Comparison of ENCODE assay signal across 8 cellular contexts in the genomic region with DNA sequence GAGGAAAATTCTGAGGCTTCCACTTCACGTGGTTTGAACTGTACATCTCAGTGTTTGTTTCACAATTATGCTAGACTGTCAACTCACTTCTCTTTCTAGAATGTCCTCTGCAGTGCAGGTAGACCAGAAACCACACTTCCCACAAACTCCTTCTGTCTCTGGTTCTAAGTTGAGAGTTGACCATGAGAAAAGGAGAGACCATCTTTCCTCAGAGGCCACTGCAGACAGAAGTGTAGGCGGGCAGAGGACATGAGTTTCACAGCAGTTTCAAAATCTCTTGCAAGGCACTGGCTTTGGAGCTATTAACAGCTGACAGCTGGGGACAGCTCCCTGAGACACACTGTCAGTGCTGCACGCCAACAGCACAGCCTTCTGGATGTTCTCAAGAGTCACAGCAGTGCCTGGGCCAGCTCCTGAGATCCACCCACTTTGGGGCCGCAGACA. TPM values are rescaled to one million over a fixed set of nuclear protein-coding genes. Genes with fewer than 3 reads are reported as not detected.
DNase-seq lines count a peak whose midpoint lies in the region; ATAC-seq and TF ChIP-seq lines count a peak whose summit lies in the region.

No MANE protein-coding gene starts in this region.

- TF ChIP-seq CTCF in epithelial cell of proximal tubule (conservative IDR thresholded peaks at IDR 0.05; ENCODE audit: low read depth, low read length): peak; percentile 10
- TF ChIP-seq CTCF in suprapubic skin (IDR thresholded peaks at IDR 0.05): no peak

- DNase-seq in Ammon's horn (ENCODE audit: low spot score): peak; percentile 27
- DNase-seq in epithelial cell of proximal tubule (ENCODE audit: low read depth): no peak
- peak; percentile 47 for DNase-seq in superior temporal gyrus (ENCODE audit: extremely low spot score)
- no peak for DNase-seq in NCI-H2196 (lab: John Stamatoyannopoulos, UW; ENCODE audit: unreplicated experiment)
- no peak for DNase-seq in H4 (ENCODE audit: low spot score)
- DNase-seq in suprapubic skin (ENCODE audit: low spot score in 2 of 2): no peak

- no peaks in the 10 kb centered on the region for H3K27me3 ChIP-seq in suprapubic skin

- no peaks in the 10 kb centered on the region for H3K9me3 ChIP-seq in suprapubic skin

- no peak for TF ChIP-seq POLR2A in suprapubic skin (IDR thresholded peaks at IDR 0.05)

- no peak overlapping the region for H3K4me3 ChIP-seq in epithelial cell of proximal tubule (ENCODE audit: low read depth, low read length)
- H3K4me3 ChIP-seq in suprapubic skin: no peak overlapping the region

- no peak for TF ChIP-seq EP300 in suprapubic skin (IDR thresholded peaks at IDR 0.05)

- peak; percentile 93 for ATAC-seq in GM19463 (IDR thresholded peaks at IDR 0.05; ENCODE audit: unreplicated experiment)
- ATAC-seq in HG03354 (IDR thresholded peaks at IDR 0.05; ENCODE audit: poor library complexity, severe bottlenecking, unreplicated experiment): peak; percentile 88

- WGBS in suprapubic skin: 76% methylated on average over 4 of the region's 4 CpGs

- H3K36me3 ChIP-seq in suprapubic skin: peaks cover 60% of the 10 kb centered on the region

- H3K27ac ChIP-seq in suprapubic skin: no peak overlapping the region

- H3K4me1 ChIP-seq in suprapubic skin: no peaks in the 10 kb centered on the region

RNA-seq across cellular contexts. Expression of gene MOXD1, which starts 55.4 kb away (rescaled TPM):
- total RNA-seq in epithelial cell of proximal tubule: 28.5 and 47.9 TPM in 2 replicates
- total RNA-seq in H4 (2014; rRNA removed; shearing (Covaris generic)): 2.4 and 11.1 TPM in 2 replicates
- 10 to 100 TPM; 16.7 to 25.9 (median 21.0) TPM for total RNA-seq in suprapubic skin

RNA-seq across cellular contexts. Expression of gene STX7, which starts 56.2 kb away (rescaled TPM):
- total RNA-seq in epithelial cell of proximal tubule (25.8 and 36.8 TPM in 2 replicates), suprapubic skin (10 to 100 TPM; 24.9 to 43.5 (median 31.8) TPM)
- 7.9 and 11.2 TPM in 2 replicates for total RNA-seq in H4 (2014; rRNA removed; shearing (Covaris generic))

Comparison
In these comparisons a context has a peak if more than half of its experiments do, and no peak if none do; other contexts are left out.
1. DNase-seq: peak in Ammon's horn (single experiment) and superior temporal gyrus (single experiment); none in epithelial cell of proximal tubule (single experiment), NCI-H2196 (single experiment), H4 (single experiment) and suprapubic skin (0 of 2).